In genomic region chr4:186726150-186726439, GRCh38 we compare ENCODE assay signal across 8 cellular contexts. TPM values are rescaled to one million over a fixed set of nuclear protein-coding genes. Genes with fewer than 3 reads are reported as not detected.
DNase-seq lines count a peak whose midpoint lies in the region; ATAC-seq and TF ChIP-seq lines count a peak whose summit lies in the region.

No MANE protein-coding gene starts in this region.

- ATAC-seq in SK-N-SH treated with all-trans-retinoic acid at 6 μM for 48 hours = peak; percentile 9; the same call in 2 of the 3 replicates
- ATAC-seq in heart left ventricle = peak in 3 of 4 donors; percentile 1 to 2 (median 1)
- ATAC-seq in GM18505 (IDR thresholded peaks at IDR 0.05; ENCODE audit: unreplicated experiment) = no peak
- no peak for ATAC-seq in HG03175 (IDR thresholded peaks at IDR 0.05; ENCODE audit: unreplicated experiment)
- ATAC-seq in GM18502 (IDR thresholded peaks at IDR 0.05; ENCODE audit: poor library complexity, unreplicated experiment) = no peak

- peak; percentile 24 for DNase-seq in GM20000 (ENCODE audit: low spot score)
- no peak for DNase-seq in heart left ventricle
- DNase-seq in renal cortical epithelial cell (ENCODE audit: low read depth) = peak; percentile 54
- no peak for DNase-seq in OCI-M1 (lab: John Stamatoyannopoulos, UW)

- peak overlapping the region; percentile 66 to 88 (median 80) for H3K4me3 ChIP-seq in heart left ventricle

- H3K4me1 ChIP-seq in heart left ventricle = peaks cover 0 to 22% (median 3%) of the 10 kb centered on the region in 12 donors

- peaks cover 0 to 63% (median 0%) of the 10 kb centered on the region in 9 donors for H3K27me3 ChIP-seq in heart left ventricle

- intact Hi-C loops in heart left ventricle (cut with DNase I) = loop anchor here in 8 of 10 donors (1.0 to 10.0 kb wide), 9 partner anchors 59 to 879 kb away; no protein-coding TSS in a partner anchor

- TF ChIP-seq CTCF in GM20000 (IDR thresholded peaks at IDR 0.05; ENCODE audit: extremely low read depth, missing control alignments) (no peak), heart left ventricle (IDR thresholded peaks at IDR 0.05) (peak in 1 of 12 donors; percentile 8)

- 1 to 2% (median 1%) methylated on average over 18 to 21 of the region's 21 CpGs for WGBS in heart left ventricle, 4 donors

- no peak for TF ChIP-seq POLR2A in heart left ventricle (IDR thresholded peaks at IDR 0.05)
- no peak for TF ChIP-seq POLR2A in GM18505 (IDR thresholded peaks at IDR 0.05; ENCODE audit: borderline replicate concordance, extremely low read depth, insufficient read depth, insufficient read length)

- no peaks in the 10 kb centered on the region for H3K36me3 ChIP-seq in heart left ventricle

- peak overlapping the region; percentile 6 to 97 (median 92) for H3K27ac ChIP-seq in heart left ventricle

- H3K9me3 ChIP-seq in heart left ventricle = no peaks in the 10 kb centered on the region

TF ChIP-seq in SK-N-SH treated with all-trans-retinoic acid at 6 μM for 48 hours, 23 proteins besides CTCF, POLR2A, EP300 and RAD21:
- TF ChIP-seq, protein P1, sequence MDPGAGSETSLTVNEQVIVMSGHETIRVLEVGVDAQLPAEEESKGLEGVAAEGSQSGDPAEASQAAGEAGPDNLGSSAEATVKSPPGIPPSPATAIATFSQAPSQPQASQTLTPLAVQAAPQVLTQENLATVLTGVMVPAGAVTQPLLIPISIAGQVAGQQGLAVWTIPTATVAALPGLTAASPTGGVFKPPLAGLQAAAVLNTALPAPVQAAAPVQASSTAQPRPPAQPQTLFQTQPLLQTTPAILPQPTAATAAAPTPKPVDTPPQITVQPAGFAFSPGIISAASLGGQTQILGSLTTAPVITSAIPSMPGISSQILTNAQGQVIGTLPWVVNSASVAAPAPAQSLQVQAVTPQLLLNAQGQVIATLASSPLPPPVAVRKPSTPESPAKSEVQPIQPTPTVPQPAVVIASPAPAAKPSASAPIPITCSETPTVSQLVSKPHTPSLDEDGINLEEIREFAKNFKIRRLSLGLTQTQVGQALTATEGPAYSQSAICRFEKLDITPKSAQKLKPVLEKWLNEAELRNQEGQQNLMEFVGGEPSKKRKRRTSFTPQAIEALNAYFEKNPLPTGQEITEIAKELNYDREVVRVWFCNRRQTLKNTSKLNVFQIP (CRISPR knock-in tag; IDR thresholded peaks at IDR 0.05; ENCODE audit: borderline replicate concordance, low read depth) = no peak
- TF ChIP-seq ARNTL (CRISPR knock-in tag; IDR thresholded peaks at IDR 0.05; ENCODE audit: borderline replicate concordance, low read depth) = no peak
- TF ChIP-seq OSR1 (CRISPR knock-in tag; IDR thresholded peaks at IDR 0.05) = no peak
- TF ChIP-seq ZFP3 (CRISPR knock-in tag; IDR thresholded peaks at IDR 0.05) = no peak
- TF ChIP-seq ESRRG (CRISPR knock-in tag; IDR thresholded peaks at IDR 0.05) = no peak
- TF ChIP-seq, protein P2, sequence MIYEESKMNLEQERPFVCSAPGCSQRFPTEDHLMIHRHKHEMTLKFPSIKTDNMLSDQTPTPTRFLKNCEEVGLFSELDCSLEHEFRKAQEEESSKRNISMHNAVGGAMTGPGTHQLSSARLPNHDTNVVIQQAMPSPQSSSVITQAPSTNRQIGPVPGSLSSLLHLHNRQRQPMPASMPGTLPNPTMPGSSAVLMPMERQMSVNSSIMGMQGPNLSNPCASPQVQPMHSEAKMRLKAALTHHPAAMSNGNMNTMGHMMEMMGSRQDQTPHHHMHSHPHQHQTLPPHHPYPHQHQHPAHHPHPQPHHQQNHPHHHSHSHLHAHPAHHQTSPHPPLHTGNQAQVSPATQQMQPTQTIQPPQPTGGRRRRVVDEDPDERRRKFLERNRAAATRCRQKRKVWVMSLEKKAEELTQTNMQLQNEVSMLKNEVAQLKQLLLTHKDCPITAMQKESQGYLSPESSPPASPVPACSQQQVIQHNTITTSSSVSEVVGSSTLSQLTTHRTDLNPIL (CRISPR knock-in tag; IDR thresholded peaks at IDR 0.05; ENCODE audit: low read depth) = no peak
- no peak for TF ChIP-seq ZFP30 (CRISPR knock-in tag; IDR thresholded peaks at IDR 0.05)
- TF ChIP-seq GLIS3 (CRISPR knock-in tag; IDR thresholded peaks at IDR 0.05) = no peak
- no peak for TF ChIP-seq BACH2 (CRISPR knock-in tag; IDR thresholded peaks at IDR 0.05; ENCODE audit: borderline replicate concordance)
- TF ChIP-seq TCF4 (CRISPR knock-in tag; IDR thresholded peaks at IDR 0.05; ENCODE audit: borderline replicate concordance) = no peak
TF ChIP-seq in SK-N-SH treated with all-trans-retinoic acid at 6 μM for 48 hours: peak in this region for 0.

RNA-seq across cellular contexts. Expression of gene FAT1, which starts 2.4 kb away (rescaled TPM):
- 100 to 1,000 TPM in 2 of 9 donors, 10 to 100 TPM in 7; 54.4 to 151 (median 76.4) TPM for total RNA-seq in heart left ventricle
- 10 to 100 TPM; 15.2 to 57.1 TPM for polyA plus RNA-seq in heart left ventricle
- total RNA-seq in renal cortical epithelial cell = 251 and 594 TPM in 2 replicates

Comparison
In these comparisons a context has a peak if more than half of its experiments do, and no peak if none do; other contexts are left out.
1. DNase-seq: peak in GM20000 (single experiment) and renal cortical epithelial cell (single experiment); none in heart left ventricle (0 of 5) and OCI-M1 (single experiment).
2. ATAC-seq: peak in SK-N-SH treated with all-trans-retinoic acid at 6 μM for 48 hours (single experiment) and heart left ventricle (3 of 4); none in GM18505 (single experiment), HG03175 (single experiment) and GM18502 (single experiment).